In genomic region chr1:43691871-43692815, GRCh38 we compare ENCODE assay signal across 1 cellular context.
TF ChIP-seq lines count a peak whose summit lies in the region.

No MANE protein-coding gene starts in this region.

TF ChIP-seq in K562, 482 proteins besides CTCF, POLR2A, EP300 and RAD21:
- no peak for TF ChIP-seq ATF7 (IDR thresholded peaks at IDR 0.05)
- no peak for TF ChIP-seq RBM34 (IDR thresholded peaks at IDR 0.05; ENCODE audit: borderline replicate concordance, insufficient read depth, low read length)
- TF ChIP-seq TFE3 (CRISPR knock-in tag; IDR thresholded peaks at IDR 0.05): peak; percentile 65
- TF ChIP-seq ARID4B (CRISPR knock-in tag; IDR thresholded peaks at IDR 0.05): no peak
- no peak for TF ChIP-seq NCOA2 (IDR thresholded peaks at IDR 0.05; ENCODE audit: partially characterized antibody in 2 of 2)
- no peak for TF ChIP-seq ZSCAN29 (IDR thresholded peaks at IDR 0.05)
- no peak for TF ChIP-seq BMI1 (IDR thresholded peaks at IDR 0.05; ENCODE audit: low read length)
- no peak for TF ChIP-seq VEZF1 (CRISPR knock-in tag; IDR thresholded peaks at IDR 0.05)
- TF ChIP-seq TFAM (CRISPR knock-in tag; conservative IDR thresholded peaks at IDR 0.05): no peak
